ENCODE assay signal across 18 cellular contexts in the genomic region with DNA sequence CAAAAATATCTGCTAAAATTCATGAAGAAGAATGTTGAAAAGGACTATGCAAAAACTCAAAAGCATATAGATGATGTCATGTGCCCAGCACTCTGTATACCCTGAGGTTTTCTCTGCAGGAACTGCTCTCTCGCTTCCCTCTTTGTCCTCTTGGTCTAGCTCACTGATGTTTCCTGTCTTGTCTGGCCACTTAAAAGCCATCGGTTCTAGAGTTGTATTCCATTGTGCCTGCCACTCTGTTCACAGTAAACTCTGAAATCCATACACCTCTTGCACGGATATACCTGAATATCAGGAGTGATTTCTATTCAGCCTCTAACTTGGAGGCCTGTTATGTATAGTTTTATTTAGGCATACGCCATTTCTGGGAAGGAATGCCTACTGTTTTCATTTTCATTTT.
DNase-seq lines count a peak whose midpoint lies in the region; ATAC-seq and TF ChIP-seq lines count a peak whose summit lies in the region.
"Had no signal": no experiment of that assay in that cellular context is flagged by ENCODE, and none has a peak within 500 bp of the region (broad histone marks: within the 10 kb centered on the region; RNA-seq: fewer than 3 reads in every experiment).

No MANE protein-coding gene starts in this region.

- no peaks in the 10 kb centered on the region for H3K79me2 ChIP-seq in KMS-11 (ENCODE audit: insufficient read depth, low read depth)
- H3K79me2 ChIP-seq in GM23338 (replicated peaks; ENCODE audit: insufficient read depth), result no peaks in the 10 kb centered on the region

- no peaks in the 10 kb centered on the region for H4K20me1 ChIP-seq in KMS-11 (ENCODE audit: insufficient read depth)
- H4K20me1 ChIP-seq in GM23338 (replicated peaks; ENCODE audit: insufficient read depth), result no peaks in the 10 kb centered on the region

- peak; percentile 84 for ATAC-seq in GM19351 (IDR thresholded peaks at IDR 0.05; ENCODE audit: unreplicated experiment)
- peak; percentile 98 for ATAC-seq in HG02840 (IDR thresholded peaks at IDR 0.05; ENCODE audit: low FRiP score, unreplicated experiment)
- no peak for ATAC-seq in GM18505 (IDR thresholded peaks at IDR 0.05; ENCODE audit: unreplicated experiment)
- ATAC-seq in GM23338, result no peak
- ATAC-seq: activated CD4-positive, CD25-positive, alpha-beta regulatory T cell treated with anti-CD3 and anti-CD28 coated beads, Interleukin-2, amount 50 U/mL, for 24 hours; activated T-helper 17 cell treated with anti-CD3 and anti-CD28 coated beads, Interleukin-2, amount 50 U/mL, for 72 hours; body of pancreas; heart right ventricle; SK-N-SH treated with all-trans-retinoic acid at 6 μM for 48 hours had no signal

- no peak overlapping the region for H3K27ac Mint-ChIP-seq in GM23338
- H3K27ac Mint-ChIP-seq: activated T-helper 17 cell treated with anti-CD3 and anti-CD28 coated beads, Interleukin-2, amount 50 U/mL, for 72 hours; B cell had no signal

- no peak for TF ChIP-seq POLR2A in GM18505 (IDR thresholded peaks at IDR 0.05; ENCODE audit: borderline replicate concordance, extremely low read depth, insufficient read depth, insufficient read length)

- H3K9ac ChIP-seq in KMS-11, result no peak overlapping the region

- no peaks in the 10 kb centered on the region for H3K27me3 ChIP-seq in KMS-11 (ENCODE audit: insufficient read depth, low read depth)
- no peaks in the 10 kb centered on the region for H3K27me3 ChIP-seq in GM23338 (ENCODE audit: insufficient read depth)
- H3K27me3 ChIP-seq: body of pancreas, heart right ventricle, neutrophil had no signal

- H3K4me2 ChIP-seq in KMS-11 (no peak overlapping the region), GM23338 (no peak overlapping the region)

- peaks cover 67% of the 10 kb centered on the region for H3K9me3 Mint-ChIP-seq in GM23338

- H3K36me3 ChIP-seq in KMS-11 (ENCODE audit: insufficient read depth) (no peaks in the 10 kb centered on the region), GM23338 (ENCODE audit: insufficient read depth) (no peaks in the 10 kb centered on the region)
- H3K36me3 ChIP-seq: heart right ventricle, neutrophil had no signal

- H3K4me3 Mint-ChIP-seq in GM23338, result no peak overlapping the region
- H3K4me3 Mint-ChIP-seq: activated T-helper 17 cell treated with anti-CD3 and anti-CD28 coated beads, Interleukin-2, amount 50 U/mL, for 72 hours; B cell had no signal

- TF ChIP-seq CTCF in GM13976 (IDR thresholded peaks at IDR 0.05; ENCODE audit: borderline replicate concordance, control extremely low read depth, extremely low read depth, insufficient read depth, missing control alignments) (no peak), KMS-11 (conservative IDR thresholded peaks at IDR 0.05; ENCODE audit: low read depth, low read length) (no peak), GM23338 (conservative IDR thresholded peaks at IDR 0.05; ENCODE audit: low read depth in 2 of 2) (no peak)

- in situ Hi-C loops in GM13976 (cut with MboI; ENCODE audit: low sequenced_read_pairs, unreplicated experiment), result no loop called here

- no peaks in the 10 kb centered on the region; the same call in 2 of the 3 replicates for H3K36me3 Mint-ChIP-seq in GM23338 (ENCODE audit: low read depth)

- no peaks in the 10 kb centered on the region for H3K4me1 Mint-ChIP-seq in GM23338
- H3K4me1 Mint-ChIP-seq: activated T-helper 17 cell treated with anti-CD3 and anti-CD28 coated beads, Interleukin-2, amount 50 U/mL, for 72 hours; B cell had no signal

- H3K27ac ChIP-seq in KMS-11 (no peak overlapping the region), GM23338 (ENCODE audit: low read depth) (no peak overlapping the region)
- H3K27ac ChIP-seq: body of pancreas, heart right ventricle, neutrophil had no signal

- no peaks in the 10 kb centered on the region for H3K9me2 ChIP-seq in GM23338 (ENCODE audit: insufficient read depth)

- no peaks in the 10 kb centered on the region for H3F3A ChIP-seq in GM23338 (replicated peaks; ENCODE audit: low read depth)

- peak overlapping the region; percentile 23; the same call in 1 of the 2 replicates for H2AFZ ChIP-seq in KMS-11 (ENCODE audit: low read depth)
- no peak overlapping the region for H2AFZ ChIP-seq in GM23338

- H3K27me3 Mint-ChIP-seq in GM23338 (ENCODE audit: insufficient read depth, low read depth, poor library complexity), result peaks cover 1% of the 10 kb centered on the region
- H3K27me3 Mint-ChIP-seq: activated T-helper 17 cell treated with anti-CD3 and anti-CD28 coated beads, Interleukin-2, amount 50 U/mL, for 72 hours; B cell had no signal

- H3K4me1 ChIP-seq in KMS-11 (ENCODE audit: low read depth, poor library complexity, severe bottlenecking), result no peaks in the 10 kb centered on the region
- H3K4me1 ChIP-seq in GM23338 (ENCODE audit: insufficient read depth), result no peaks in the 10 kb centered on the region
- H3K4me1 ChIP-seq: body of pancreas, heart right ventricle had no signal

- DNase-seq in GM13976 (ENCODE audit: low spot score) (peak; percentile 7), UCSD-AML1 (lab: John Stamatoyannopoulos, UW; ENCODE audit: unreplicated experiment) (no peak), GM23338 (ENCODE audit: low spot score) (no peak)
- DNase-seq in stimulated activated CD4-positive, alpha-beta T cell treated with anti-CD3 and anti-CD28 coated beads, Interleukin-4, amount 100 ng/mL, for 1 hour, result no peak
- DNase-seq: body of pancreas; heart right ventricle; NCI-H1048; NCI-H82; stimulated activated CD4-positive, alpha-beta T cell treated with anti-CD3 and anti-CD28 coated beads, Interleukin-15, amount 100 ng/mL, for 24 hours had no signal

- H3K4me3 ChIP-seq in KMS-11 (IDR thresholded peaks at IDR 0.05; ENCODE audit: insufficient read depth, low read depth, low read length) (no peak overlapping the region), GM23338 (no peak overlapping the region)
- H3K4me3 ChIP-seq: body of pancreas, heart right ventricle had no signal

TF ChIP-seq in GM23338, 12 proteins besides CTCF, POLR2A, EP300 and RAD21:
- no peak for TF ChIP-seq JUNB (IDR thresholded peaks at IDR 0.05; ENCODE audit: unreplicated experiment)
- TF ChIP-seq ZNF331 (CRISPR knock-in tag; IDR thresholded peaks at IDR 0.05; ENCODE audit: low read depth), result no peak
- TF ChIP-seq, protein P1, sequence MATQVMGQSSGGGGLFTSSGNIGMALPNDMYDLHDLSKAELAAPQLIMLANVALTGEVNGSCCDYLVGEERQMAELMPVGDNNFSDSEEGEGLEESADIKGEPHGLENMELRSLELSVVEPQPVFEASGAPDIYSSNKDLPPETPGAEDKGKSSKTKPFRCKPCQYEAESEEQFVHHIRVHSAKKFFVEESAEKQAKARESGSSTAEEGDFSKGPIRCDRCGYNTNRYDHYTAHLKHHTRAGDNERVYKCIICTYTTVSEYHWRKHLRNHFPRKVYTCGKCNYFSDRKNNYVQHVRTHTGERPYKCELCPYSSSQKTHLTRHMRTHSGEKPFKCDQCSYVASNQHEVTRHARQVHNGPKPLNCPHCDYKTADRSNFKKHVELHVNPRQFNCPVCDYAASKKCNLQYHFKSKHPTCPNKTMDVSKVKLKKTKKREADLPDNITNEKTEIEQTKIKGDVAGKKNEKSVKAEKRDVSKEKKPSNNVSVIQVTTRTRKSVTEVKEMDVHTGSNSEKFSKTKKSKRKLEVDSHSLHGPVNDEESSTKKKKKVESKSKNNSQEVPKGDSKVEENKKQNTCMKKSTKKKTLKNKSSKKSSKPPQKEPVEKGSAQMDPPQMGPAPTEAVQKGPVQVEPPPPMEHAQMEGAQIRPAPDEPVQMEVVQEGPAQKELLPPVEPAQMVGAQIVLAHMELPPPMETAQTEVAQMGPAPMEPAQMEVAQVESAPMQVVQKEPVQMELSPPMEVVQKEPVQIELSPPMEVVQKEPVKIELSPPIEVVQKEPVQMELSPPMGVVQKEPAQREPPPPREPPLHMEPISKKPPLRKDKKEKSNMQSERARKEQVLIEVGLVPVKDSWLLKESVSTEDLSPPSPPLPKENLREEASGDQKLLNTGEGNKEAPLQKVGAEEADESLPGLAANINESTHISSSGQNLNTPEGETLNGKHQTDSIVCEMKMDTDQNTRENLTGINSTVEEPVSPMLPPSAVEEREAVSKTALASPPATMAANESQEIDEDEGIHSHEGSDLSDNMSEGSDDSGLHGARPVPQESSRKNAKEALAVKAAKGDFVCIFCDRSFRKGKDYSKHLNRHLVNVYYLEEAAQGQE (IDR thresholded peaks at IDR 0.05; ENCODE audit: unreplicated experiment), result no peak
- no peak for TF ChIP-seq NANOG (IDR thresholded peaks at IDR 0.05; ENCODE audit: borderline replicate concordance)
- no peak for TF ChIP-seq EZH2 (IDR thresholded peaks at IDR 0.05; ENCODE audit: low read depth, unreplicated experiment)
TF ChIP-seq in GM23338: peak in this region for 0.

Comparison
In these comparisons a context has a peak if more than half of its experiments do, and no peak if none do; other contexts are left out.
1. ATAC-seq: peak in GM19351 (single experiment) and HG02840 (single experiment); none in GM18505 (single experiment) and GM23338 (single experiment).